In genomic region chr6:108848116-108848868, GRCh38 we compare ENCODE assay signal across 1 cellular context.
A peak's percentile ranks its signal among the peaks of the same experiment; 100 is the strongest.
TF ChIP-seq lines count a peak whose summit lies in the region.

A gene with protein sequence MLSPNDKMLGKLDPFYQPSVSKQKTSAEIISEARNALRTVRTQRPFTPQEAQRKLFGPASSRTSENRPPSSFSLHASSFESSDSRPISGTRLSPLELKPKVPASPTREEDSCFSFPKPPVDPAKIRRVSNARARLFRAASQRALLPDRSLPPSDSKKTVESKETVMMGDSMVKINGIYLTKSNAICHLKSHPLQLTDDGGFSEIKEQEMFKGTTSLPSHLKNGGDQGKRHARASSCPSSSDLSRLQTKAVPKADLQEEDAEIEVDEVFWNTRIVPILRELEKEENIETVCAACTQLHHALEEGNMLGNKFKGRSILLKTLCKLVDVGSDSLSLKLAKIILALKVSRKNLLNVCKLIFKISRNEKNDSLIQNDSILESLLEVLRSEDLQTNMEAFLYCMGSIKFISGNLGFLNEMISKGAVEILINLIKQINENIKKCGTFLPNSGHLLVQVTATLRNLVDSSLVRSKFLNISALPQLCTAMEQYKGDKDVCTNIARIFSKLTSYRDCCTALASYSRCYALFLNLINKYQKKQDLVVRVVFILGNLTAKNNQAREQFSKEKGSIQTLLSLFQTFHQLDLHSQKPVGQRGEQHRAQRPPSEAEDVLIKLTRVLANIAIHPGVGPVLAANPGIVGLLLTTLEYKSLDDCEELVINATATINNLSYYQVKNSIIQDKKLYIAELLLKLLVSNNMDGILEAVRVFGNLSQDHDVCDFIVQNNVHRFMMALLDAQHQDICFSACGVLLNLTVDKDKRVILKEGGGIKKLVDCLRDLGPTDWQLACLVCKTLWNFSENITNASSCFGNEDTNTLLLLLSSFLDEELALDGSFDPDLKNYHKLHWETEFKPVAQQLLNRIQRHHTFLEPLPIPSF (plus strand): TSS chr6:108848422. CDS start chr6:108854268, 5,846 bp downstream.

TF ChIP-seq in K562, 482 proteins besides CTCF, POLR2A, EP300 and RAD21 (continued from another document and continues in another):
- TF ChIP-seq, protein P1, sequence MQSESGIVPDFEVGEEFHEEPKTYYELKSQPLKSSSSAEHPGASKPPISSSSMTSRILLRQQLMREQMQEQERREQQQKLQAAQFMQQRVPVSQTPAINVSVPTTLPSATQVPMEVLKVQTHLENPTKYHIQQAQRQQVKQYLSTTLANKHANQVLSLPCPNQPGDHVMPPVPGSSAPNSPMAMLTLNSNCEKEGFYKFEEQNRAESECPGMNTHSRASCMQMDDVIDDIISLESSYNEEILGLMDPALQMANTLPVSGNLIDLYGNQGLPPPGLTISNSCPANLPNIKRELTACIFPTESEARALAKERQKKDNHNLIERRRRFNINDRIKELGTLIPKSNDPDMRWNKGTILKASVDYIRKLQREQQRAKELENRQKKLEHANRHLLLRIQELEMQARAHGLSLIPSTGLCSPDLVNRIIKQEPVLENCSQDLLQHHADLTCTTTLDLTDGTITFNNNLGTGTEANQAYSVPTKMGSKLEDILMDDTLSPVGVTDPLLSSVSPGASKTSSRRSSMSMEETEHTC (IDR thresholded peaks at IDR 0.05), result no peak
- no peak for TF ChIP-seq PHF21A (IDR thresholded peaks at IDR 0.05; ENCODE audit: borderline replicate concordance, low read depth)
- no peak for TF ChIP-seq FUS (optimal IDR thresholded peaks at IDR 0.05; ENCODE audit: low read depth, low read length)
- peak; percentile 89 for TF ChIP-seq VEZF1 (CRISPR knock-in tag; IDR thresholded peaks at IDR 0.05)
- TF ChIP-seq, protein P2, sequence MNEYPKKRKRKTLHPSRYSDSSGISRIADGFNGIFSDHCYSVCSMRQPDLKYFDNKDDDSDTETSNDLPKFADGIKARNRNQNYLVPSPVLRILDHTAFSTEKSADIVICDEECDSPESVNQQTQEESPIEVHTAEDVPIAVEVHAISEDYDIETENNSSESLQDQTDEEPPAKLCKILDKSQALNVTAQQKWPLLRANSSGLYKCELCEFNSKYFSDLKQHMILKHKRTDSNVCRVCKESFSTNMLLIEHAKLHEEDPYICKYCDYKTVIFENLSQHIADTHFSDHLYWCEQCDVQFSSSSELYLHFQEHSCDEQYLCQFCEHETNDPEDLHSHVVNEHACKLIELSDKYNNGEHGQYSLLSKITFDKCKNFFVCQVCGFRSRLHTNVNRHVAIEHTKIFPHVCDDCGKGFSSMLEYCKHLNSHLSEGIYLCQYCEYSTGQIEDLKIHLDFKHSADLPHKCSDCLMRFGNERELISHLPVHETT (CRISPR knock-in tag; conservative IDR thresholded peaks at IDR 0.05 in 1 of 2, IDR thresholded peaks at IDR 0.05 in 1 of 2), result no peak
- no peak for TF ChIP-seq ZNF668 (CRISPR knock-in tag; IDR thresholded peaks at IDR 0.05)
- TF ChIP-seq ZSCAN32 (CRISPR knock-in tag; IDR thresholded peaks at IDR 0.05), result no peak
- no peak for TF ChIP-seq FOXA1 (IDR thresholded peaks at IDR 0.05; ENCODE audit: borderline replicate concordance)
- TF ChIP-seq HDAC1 (IDR thresholded peaks at IDR 0.05), result peak in 1 of 2 experiments; percentile 95; a peak in 2 of 4 replicates
- TF ChIP-seq RBM15 (IDR thresholded peaks at IDR 0.05; ENCODE audit: insufficient read depth, low read length), result no peak
- TF ChIP-seq CREM (IDR thresholded peaks at IDR 0.05; ENCODE audit: low read depth), result no peak
- TF ChIP-seq SNRNP70 (optimal IDR thresholded peaks at IDR 0.05; ENCODE audit: low read depth, low read length), result no peak
- TF ChIP-seq, protein P3, sequence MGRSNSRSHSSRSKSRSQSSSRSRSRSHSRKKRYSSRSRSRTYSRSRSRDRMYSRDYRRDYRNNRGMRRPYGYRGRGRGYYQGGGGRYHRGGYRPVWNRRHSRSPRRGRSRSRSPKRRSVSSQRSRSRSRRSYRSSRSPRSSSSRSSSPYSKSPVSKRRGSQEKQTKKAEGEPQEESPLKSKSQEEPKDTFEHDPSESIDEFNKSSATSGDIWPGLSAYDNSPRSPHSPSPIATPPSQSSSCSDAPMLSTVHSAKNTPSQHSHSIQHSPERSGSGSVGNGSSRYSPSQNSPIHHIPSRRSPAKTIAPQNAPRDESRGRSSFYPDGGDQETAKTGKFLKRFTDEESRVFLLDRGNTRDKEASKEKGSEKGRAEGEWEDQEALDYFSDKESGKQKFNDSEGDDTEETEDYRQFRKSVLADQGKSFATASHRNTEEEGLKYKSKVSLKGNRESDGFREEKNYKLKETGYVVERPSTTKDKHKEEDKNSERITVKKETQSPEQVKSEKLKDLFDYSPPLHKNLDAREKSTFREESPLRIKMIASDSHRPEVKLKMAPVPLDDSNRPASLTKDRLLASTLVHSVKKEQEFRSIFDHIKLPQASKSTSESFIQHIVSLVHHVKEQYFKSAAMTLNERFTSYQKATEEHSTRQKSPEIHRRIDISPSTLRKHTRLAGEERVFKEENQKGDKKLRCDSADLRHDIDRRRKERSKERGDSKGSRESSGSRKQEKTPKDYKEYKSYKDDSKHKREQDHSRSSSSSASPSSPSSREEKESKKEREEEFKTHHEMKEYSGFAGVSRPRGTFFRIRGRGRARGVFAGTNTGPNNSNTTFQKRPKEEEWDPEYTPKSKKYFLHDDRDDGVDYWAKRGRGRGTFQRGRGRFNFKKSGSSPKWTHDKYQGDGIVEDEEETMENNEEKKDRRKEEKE (IDR thresholded peaks at IDR 0.05; ENCODE audit: borderline replicate concordance in 1 of 2, control insufficient read depth in 1 of 2, low read depth in 2 of 2, low read length in 1 of 2), result no peak
- no peak for TF ChIP-seq KAT2B (IDR thresholded peaks at IDR 0.05; ENCODE audit: low read depth, low read length)
- no peak for TF ChIP-seq MIER1 (IDR thresholded peaks at IDR 0.05; ENCODE audit: low read depth)
- TF ChIP-seq MYC (IDR thresholded peaks at IDR 0.05; ENCODE audit: low read depth, low read length), result no peak; the same call in 1 of the 2 replicates
- no peak for TF ChIP-seq MYC (CRISPR knock-in tag; IDR thresholded peaks at IDR 0.05; ENCODE audit: borderline replicate concordance, low read depth)
- peak; percentile 72 for TF ChIP-seq CXXC5 (CRISPR knock-in tag; IDR thresholded peaks at IDR 0.05)
- TF ChIP-seq ZNF253 (CRISPR knock-in tag; conservative IDR thresholded peaks at IDR 0.05), result no peak
- TF ChIP-seq NEUROD1 (IDR thresholded peaks at IDR 0.05; ENCODE audit: borderline replicate concordance, low read depth, low read length, partially characterized antibody), result no peak
- TF ChIP-seq CREB1 (IDR thresholded peaks at IDR 0.05), result peak; percentile 21; the same call in 1 of the 2 replicates
- peak; percentile 56 for TF ChIP-seq CREB1 (CRISPR knock-in tag; IDR thresholded peaks at IDR 0.05)
- TF ChIP-seq, protein P4, sequence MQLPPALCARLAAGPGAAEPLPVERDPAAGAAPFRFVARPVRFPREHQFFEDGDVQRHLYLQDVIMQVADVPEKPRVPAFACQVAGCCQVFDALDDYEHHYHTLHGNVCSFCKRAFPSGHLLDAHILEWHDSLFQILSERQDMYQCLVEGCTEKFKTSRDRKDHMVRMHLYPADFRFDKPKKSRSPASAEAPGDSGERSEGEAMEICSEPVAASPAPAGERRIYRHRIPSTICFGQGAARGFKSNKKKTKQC (CRISPR knock-in tag; IDR thresholded peaks at IDR 0.05), result no peak
- TF ChIP-seq SMAD2 (IDR thresholded peaks at IDR 0.05; ENCODE audit: low read depth, low read length), result no peak
- TF ChIP-seq SIN3B (IDR thresholded peaks at IDR 0.05; ENCODE audit: low read depth), result no peak
- no peak for TF ChIP-seq RBM17 (IDR thresholded peaks at IDR 0.05; ENCODE audit: borderline replicate concordance, low read depth, low read length)
- TF ChIP-seq KDM2B (CRISPR knock-in tag; IDR thresholded peaks at IDR 0.05), result no peak
- TF ChIP-seq SREBF2 (CRISPR knock-in tag; IDR thresholded peaks at IDR 0.05), result no peak
- 0 out of 2 replicates have a peak, but pooled peaks have one; percentile 42 for TF ChIP-seq DNMT1 (IDR thresholded peaks at IDR 0.05)
- peak; percentile 71 for TF ChIP-seq RBFOX2 (IDR thresholded peaks at IDR 0.05; ENCODE audit: low read depth, low read length)
- TF ChIP-seq ZFP1 (CRISPR knock-in tag; IDR thresholded peaks at IDR 0.05), result no peak
- TF ChIP-seq FIP1L1 (IDR thresholded peaks at IDR 0.05; ENCODE audit: low read depth, low read length, poor library complexity, severe bottlenecking), result peak; percentile 59
- no peak for TF ChIP-seq TAF9B (IDR thresholded peaks at IDR 0.05; ENCODE audit: partially characterized antibody)
- no peak for TF ChIP-seq BRD9 (IDR thresholded peaks at IDR 0.05; ENCODE audit: low read depth, partially characterized antibody)
- no peak for TF ChIP-seq ZBTB12 (CRISPR knock-in tag; IDR thresholded peaks at IDR 0.05)
- TF ChIP-seq, protein P5, sequence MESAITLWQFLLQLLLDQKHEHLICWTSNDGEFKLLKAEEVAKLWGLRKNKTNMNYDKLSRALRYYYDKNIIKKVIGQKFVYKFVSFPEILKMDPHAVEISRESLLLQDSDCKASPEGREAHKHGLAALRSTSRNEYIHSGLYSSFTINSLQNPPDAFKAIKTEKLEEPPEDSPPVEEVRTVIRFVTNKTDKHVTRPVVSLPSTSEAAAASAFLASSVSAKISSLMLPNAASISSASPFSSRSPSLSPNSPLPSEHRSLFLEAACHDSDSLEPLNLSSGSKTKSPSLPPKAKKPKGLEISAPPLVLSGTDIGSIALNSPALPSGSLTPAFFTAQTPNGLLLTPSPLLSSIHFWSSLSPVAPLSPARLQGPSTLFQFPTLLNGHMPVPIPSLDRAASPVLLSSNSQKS (CRISPR knock-in tag; IDR thresholded peaks at IDR 0.05), result no peak
- TF ChIP-seq, protein P6, sequence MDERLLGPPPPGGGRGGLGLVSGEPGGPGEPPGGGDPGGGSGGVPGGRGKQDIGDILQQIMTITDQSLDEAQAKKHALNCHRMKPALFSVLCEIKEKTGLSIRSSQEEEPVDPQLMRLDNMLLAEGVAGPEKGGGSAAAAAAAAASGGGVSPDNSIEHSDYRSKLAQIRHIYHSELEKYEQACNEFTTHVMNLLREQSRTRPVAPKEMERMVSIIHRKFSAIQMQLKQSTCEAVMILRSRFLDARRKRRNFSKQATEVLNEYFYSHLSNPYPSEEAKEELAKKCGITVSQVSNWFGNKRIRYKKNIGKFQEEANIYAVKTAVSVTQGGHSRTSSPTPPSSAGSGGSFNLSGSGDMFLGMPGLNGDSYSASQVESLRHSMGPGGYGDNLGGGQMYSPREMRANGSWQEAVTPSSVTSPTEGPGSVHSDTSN (CRISPR knock-in tag; IDR thresholded peaks at IDR 0.05; ENCODE audit: low read depth), result no peak
- TF ChIP-seq, protein P6 (tag; conservative IDR thresholded peaks at IDR 0.05; ENCODE audit: low read depth), result no peak
- TF ChIP-seq ARID1B (IDR thresholded peaks at IDR 0.05), result no peak
- TF ChIP-seq ZNF764 (CRISPR knock-in tag; IDR thresholded peaks at IDR 0.05; ENCODE audit: low read depth), result no peak
- TF ChIP-seq FOSL1 (tag; conservative IDR thresholded peaks at IDR 0.05), result no peak
